In the genomic region with DNA sequence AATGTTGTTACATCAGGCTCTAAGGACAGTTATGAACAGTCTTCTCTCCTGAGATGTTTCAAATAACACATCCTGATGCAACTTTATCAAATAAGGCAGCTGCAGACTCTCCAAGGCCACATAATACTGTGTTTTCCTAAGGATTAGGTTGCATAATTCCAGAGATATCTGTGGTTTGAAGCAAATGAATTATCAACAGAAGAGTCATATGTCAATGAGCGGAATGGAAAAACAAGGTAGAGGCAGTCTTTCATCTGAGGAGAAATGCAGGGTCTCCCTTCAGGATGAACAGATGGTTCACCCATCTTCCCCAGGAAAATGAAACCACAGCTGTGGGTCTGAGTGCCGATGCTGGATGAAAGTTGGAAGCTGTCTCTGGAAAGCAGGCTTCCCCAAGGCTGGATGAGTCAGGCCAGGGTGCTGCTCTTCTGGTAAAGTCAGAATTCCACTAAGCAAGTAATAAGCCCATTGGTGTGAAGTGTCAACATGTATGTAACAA, we compare ENCODE assay signal across 12 cellular contexts. TPM values are rescaled to one million over a fixed set of nuclear protein-coding genes. Genes with fewer than 3 reads are reported as not detected.
DNase-seq lines count a peak whose midpoint lies in the region; ATAC-seq and TF ChIP-seq lines count a peak whose summit lies in the region.
"Had no signal": no experiment of that assay in that cellular context is flagged by ENCODE, and none has a peak within 500 bp of the region (broad histone marks: within the 10 kb centered on the region; RNA-seq: fewer than 3 reads in every experiment).

No MANE protein-coding gene starts in this region.

- H3K27me3 ChIP-seq in Caco-2 (replicated peaks; ENCODE audit: control insufficient read depth, insufficient read depth, low read length), result no peaks in the 10 kb centered on the region
- no peaks in the 10 kb centered on the region for H3K27me3 ChIP-seq in left lung
- H3K27me3 ChIP-seq: transverse colon had no signal

- no peak overlapping the region for H3K4me3 ChIP-seq in Caco-2 (ENCODE audit: low read depth, low read length)
- no peak overlapping the region for H3K4me3 ChIP-seq in left lung
- H3K4me3 ChIP-seq: transverse colon had no signal

- DNase-seq in Caco-2, result peak; percentile 51 to 56
- peak; percentile 14 for DNase-seq in LoVo (ENCODE audit: low spot score)
- DNase-seq in astrocyte of the hippocampus (ENCODE audit: low read depth, low spot score), result peak; percentile 84
- DNase-seq in left lung, result no peak
- no peak for DNase-seq in NCI-H187 treated with DMSO at 0.1 percent for 48 hours (lab: John Stamatoyannopoulos, UW)
- no peak for DNase-seq in caudate nucleus (lab: John Stamatoyannopoulos, UW)
- no peak for DNase-seq in activated naive CD4-positive, alpha-beta T cell treated with anti-CD3 and anti-CD28 coated beads for 36 hours
- DNase-seq: H7, transverse colon had no signal

- H3K27ac ChIP-seq in left lung, result no peak overlapping the region
- H3K27ac ChIP-seq in caudate nucleus (ENCODE audit: low read depth, low read length), result no peak overlapping the region
- H3K27ac ChIP-seq: transverse colon had no signal

- no TSS peak for BruUV-seq in Caco-2 (replicated peaks; lab: Mats Ljungman, UMichigan)

- peaks cover 7% of the 10 kb centered on the region for H3K4me1 Mint-ChIP-seq in Caco-2 (ENCODE audit: low read depth, unreplicated experiment)
- no peaks in the 10 kb centered on the region for H3K4me1 Mint-ChIP-seq in activated naive CD4-positive, alpha-beta T cell treated with anti-CD3 and anti-CD28 coated beads for 36 hours (ENCODE audit: low read depth)
- H3K4me1 Mint-ChIP-seq: central memory CD8-positive, alpha-beta T cell; nephron had no signal

- peaks cover 28% of the 10 kb centered on the region for H3K9me3 Mint-ChIP-seq in Caco-2 (ENCODE audit: unreplicated experiment)
- peaks cover 9% of the 10 kb centered on the region for H3K9me3 Mint-ChIP-seq in activated naive CD4-positive, alpha-beta T cell treated with anti-CD3 and anti-CD28 coated beads for 36 hours
- H3K9me3 Mint-ChIP-seq: central memory CD8-positive, alpha-beta T cell had no signal

- intact Hi-C loops in Caco-2 (cut with micrococcal nuclease; ENCODE audit: unreplicated experiment), result no loop called here
- intact Hi-C loops in left lung (cut with DNase I), result no loop called here
- intact Hi-C loops in activated naive CD4-positive, alpha-beta T cell treated with anti-CD3 and anti-CD28 coated beads for 36 hours (cut with micrococcal nuclease), result no loop called here

- no peaks in the 10 kb centered on the region for H3K27me3 Mint-ChIP-seq in Caco-2 (ENCODE audit: insufficient read depth, unreplicated experiment)
- H3K27me3 Mint-ChIP-seq in activated naive CD4-positive, alpha-beta T cell treated with anti-CD3 and anti-CD28 coated beads for 36 hours (ENCODE audit: low read depth), result no peaks in the 10 kb centered on the region
- H3K27me3 Mint-ChIP-seq: central memory CD8-positive, alpha-beta T cell had no signal

- peaks cover 14% of the 10 kb centered on the region for H3K36me3 Mint-ChIP-seq in Caco-2 (ENCODE audit: insufficient read depth, unreplicated experiment)
- peaks cover 21% of the 10 kb centered on the region for H3K36me3 Mint-ChIP-seq in activated naive CD4-positive, alpha-beta T cell treated with anti-CD3 and anti-CD28 coated beads for 36 hours (ENCODE audit: low read depth)

- H3K4me1 ChIP-seq in Caco-2 (peaks cover 12% of the 10 kb centered on the region), left lung (no peaks in the 10 kb centered on the region)
- H3K4me1 ChIP-seq: transverse colon had no signal

- POLR2A ChIA-PET in Caco-2 (lab: Charles Lee), result no interaction called here

- no peaks in the 10 kb centered on the region for H3K36me3 ChIP-seq in Caco-2 (ENCODE audit: control insufficient read depth, insufficient read depth, low read length)
- H3K36me3 ChIP-seq in left lung, result no peaks in the 10 kb centered on the region
- H3K36me3 ChIP-seq: transverse colon had no signal

- H3K4me3 Mint-ChIP-seq in Caco-2 (ENCODE audit: unreplicated experiment), result peak overlapping the region; percentile 42
- H3K4me3 Mint-ChIP-seq in activated naive CD4-positive, alpha-beta T cell treated with anti-CD3 and anti-CD28 coated beads for 36 hours, result no peak overlapping the region
- H3K4me3 Mint-ChIP-seq: central memory CD8-positive, alpha-beta T cell; nephron had no signal

- H3K27ac Mint-ChIP-seq in Caco-2 (ENCODE audit: unreplicated experiment), result peak overlapping the region; percentile 63
- no peak overlapping the region for H3K27ac Mint-ChIP-seq in activated naive CD4-positive, alpha-beta T cell treated with anti-CD3 and anti-CD28 coated beads for 36 hours

- TF ChIP-seq CTCF in Caco-2 (IDR thresholded peaks at IDR 0.05; ENCODE audit: insufficient read depth in 1 of 2, low read depth in 1 of 2, low read length in 1 of 2, severe bottlenecking in 1 of 2, unreplicated experiment in 1 of 2) (no peak), left lung (IDR thresholded peaks at IDR 0.05) (no peak)

- CTCF ChIA-PET in Caco-2 (lab: Charles Lee), result no interaction called here
- CTCF ChIA-PET in activated naive CD4-positive, alpha-beta T cell treated with anti-CD3 and anti-CD28 coated beads for 36 hours (lab: Charles Lee), result no interaction called here

- ATAC-seq in left lung, result peak; percentile 61
- no peak for ATAC-seq in GM21390 (IDR thresholded peaks at IDR 0.05; ENCODE audit: unreplicated experiment)

- H3K9me3 ChIP-seq in Caco-2, result peaks cover 22% of the 10 kb centered on the region
- H3K9me3 ChIP-seq in left lung, result peaks cover 0 to 10% of the 10 kb centered on the region in 2 donors
- H3K9me3 ChIP-seq: transverse colon had no signal

RNA-seq across cellular contexts. Expression of a gene that starts 22.2 kb away (rescaled TPM):
- total RNA-seq in Caco-2 (2022) (0.67 and 0.93 TPM in 2 replicates), left lung (1 to 10 TPM in 1 of 2 donors, under 1 TPM in 1; 0.93 to 1.4 TPM)
- under 1 TPM; 0.32 to 0.36 TPM for total RNA-seq in activated naive CD4-positive, alpha-beta T cell treated with anti-CD3 and anti-CD28 coated beads for 36 hours

RNA-seq across cellular contexts. Expression of a gene that starts 23.4 kb away (rescaled TPM):
- not detected in 2 replicates for total RNA-seq in Caco-2 (2022)
- total RNA-seq in left lung, result not detected
- total RNA-seq in activated naive CD4-positive, alpha-beta T cell treated with anti-CD3 and anti-CD28 coated beads for 36 hours, result not detected
- total RNA-seq: H7, transverse colon had no signal

RNA-seq across cellular contexts. Expression of a gene that starts 57.3 kb away (rescaled TPM):
- total RNA-seq in Caco-2 (2022) (41.1 and 48.2 TPM in 2 replicates), left lung (10 to 100 TPM; 27.2 to 35.9 TPM)
- 10 to 100 TPM; 19.9 to 24.3 TPM for total RNA-seq in activated naive CD4-positive, alpha-beta T cell treated with anti-CD3 and anti-CD28 coated beads for 36 hours

RNA-seq across cellular contexts. Expression of a gene that starts 58.3 kb away (rescaled TPM):
- 71.5 and 79.5 TPM in 2 replicates for total RNA-seq in Caco-2 (2022)
- total RNA-seq in left lung, result 10 to 100 TPM; 27.6 to 37.4 TPM
- 10 to 100 TPM; 70.2 to 71.1 TPM for total RNA-seq in activated naive CD4-positive, alpha-beta T cell treated with anti-CD3 and anti-CD28 coated beads for 36 hours

Comparison
In these comparisons a context has a peak if more than half of its experiments do, and no peak if none do; other contexts are left out.
1. DNase-seq: peak in Caco-2 (2 of 2), LoVo (single experiment) and astrocyte of the hippocampus (single experiment); none in left lung (0 of 2), NCI-H187 treated with DMSO at 0.1 percent for 48 hours (single experiment), caudate nucleus (0 of 61) and activated naive CD4-positive, alpha-beta T cell treated with anti-CD3 and anti-CD28 coated beads for 36 hours (single experiment).